Comparison of ENCODE assay signal across 8 cellular contexts in genomic region chr9:6014668-6015270, GRCh38. TPM values are rescaled to one million over a fixed set of nuclear protein-coding genes. Genes with fewer than 3 reads are reported as not detected.
DNase-seq lines count a peak whose midpoint lies in the region; ATAC-seq and TF ChIP-seq lines count a peak whose summit lies in the region.

No MANE protein-coding gene starts in this region.

- no peaks in the 10 kb centered on the region for H3K9me3 Mint-ChIP-seq in Caco-2 (ENCODE audit: unreplicated experiment)

- CTCF ChIA-PET in Caco-2 (lab: Charles Lee): interaction anchor here (0.7 to 1.0 kb wide), 2 partner anchors 9 to 115 kb away, joined by 4 read pairs; no protein-coding TSS in a partner anchor

- peak overlapping the region; percentile 97 for H3K27ac Mint-ChIP-seq in Caco-2 (ENCODE audit: unreplicated experiment)

- H3K36me3 Mint-ChIP-seq in Caco-2 (ENCODE audit: insufficient read depth, unreplicated experiment): peaks cover 28% of the 10 kb centered on the region

- no peaks in the 10 kb centered on the region for H3K27me3 ChIP-seq in Caco-2 (replicated peaks; ENCODE audit: control insufficient read depth, insufficient read depth, low read length)
- no peaks in the 10 kb centered on the region for H3K27me3 ChIP-seq in MG63
- H3K27me3 ChIP-seq in brain microvascular endothelial cell (replicated peaks): no peaks in the 10 kb centered on the region
- H3K27me3 ChIP-seq in testis: no peaks in the 10 kb centered on the region

- no peaks in the 10 kb centered on the region for H3K27me3 Mint-ChIP-seq in Caco-2 (ENCODE audit: insufficient read depth, unreplicated experiment)

- DNase-seq in Caco-2: no peak
- no peak for DNase-seq in MG63
- DNase-seq in brain microvascular endothelial cell: peak; percentile 73
- DNase-seq in left lobe of liver (ENCODE audit: low spot score): no peak
- DNase-seq in testis: no peak
- no peak for DNase-seq in ecto neural progenitor cell (ENCODE audit: low spot score)
- no peak for DNase-seq in occipital lobe (lab: John Stamatoyannopoulos, UW)

- TF ChIP-seq CTCF in Caco-2 (IDR thresholded peaks at IDR 0.05; ENCODE audit: insufficient read depth in 1 of 2, low read depth in 1 of 2, low read length in 1 of 2, severe bottlenecking in 1 of 2, unreplicated experiment in 1 of 2) (no peak), brain microvascular endothelial cell (IDR thresholded peaks at IDR 0.05; ENCODE audit: low read depth, low read length, missing control alignments) (no peak), testis (IDR thresholded peaks at IDR 0.05) (no peak)

- TF ChIP-seq POLR2A in testis (IDR thresholded peaks at IDR 0.05): no peak

- peak overlapping the region; percentile 94 for H3K4me3 Mint-ChIP-seq in Caco-2 (ENCODE audit: unreplicated experiment)

- H3K9me3 ChIP-seq in Caco-2: no peaks in the 10 kb centered on the region
- H3K9me3 ChIP-seq in MG63: no peaks in the 10 kb centered on the region
- no peaks in the 10 kb centered on the region for H3K9me3 ChIP-seq in testis

- ATAC-seq in left lobe of liver: peak; percentile 6
- no peak for ATAC-seq in HG03135 (IDR thresholded peaks at IDR 0.05; ENCODE audit: unreplicated experiment)

- H3K4me1 Mint-ChIP-seq in Caco-2 (ENCODE audit: low read depth, unreplicated experiment): peaks cover 9% of the 10 kb centered on the region

- peak overlapping the region; percentile 76 for H3K4me3 ChIP-seq in Caco-2 (ENCODE audit: low read depth, low read length)
- H3K4me3 ChIP-seq in MG63: peak overlapping the region; percentile 63
- peak overlapping the region; percentile 89 for H3K4me3 ChIP-seq in brain microvascular endothelial cell (ENCODE audit: low read depth, low read length)
- H3K4me3 ChIP-seq in testis: peak overlapping the region; percentile 66 to 86

- peaks cover 6% of the 10 kb centered on the region; the same call in 1 of the 2 replicates for H3K4me1 ChIP-seq in Caco-2
- H3K4me1 ChIP-seq in testis: peaks cover 16% of the 10 kb centered on the region

- peak overlapping the region; percentile 84 for H3K27ac ChIP-seq in brain microvascular endothelial cell
- H3K27ac ChIP-seq in testis: peak overlapping the region; percentile 13 to 66

- TSS peak; percentile 46 for BruUV-seq in Caco-2 (replicated peaks; lab: Mats Ljungman, UMichigan)

- in situ Hi-C loops in brain microvascular endothelial cell (cut with HindIII; ENCODE audit: low pct_ligation_motif_present, low sequenced_read_pairs): no loop called here

- POLR2A ChIA-PET in Caco-2 (lab: Charles Lee): interaction anchor here (0.6 to 0.9 kb wide), 4 partner anchors 8 to 183 kb away, joined by 3 to 7 read pairs (median 4); no protein-coding TSS in a partner anchor

- 28 to 34% methylated on average over 9 of the region's 9 CpGs for WGBS in testis, 2 donors

- H3K36me3 ChIP-seq in Caco-2 (ENCODE audit: control insufficient read depth, insufficient read depth, low read length) (no peaks in the 10 kb centered on the region), MG63 (no peaks in the 10 kb centered on the region), brain microvascular endothelial cell (replicated peaks) (no peaks in the 10 kb centered on the region), testis (ENCODE audit: low read depth, missing control alignments) (no peaks in the 10 kb centered on the region)

- intact Hi-C loops in Caco-2 (cut with micrococcal nuclease; ENCODE audit: unreplicated experiment) (no loop called here), testis (cut with DNase I; ENCODE audit: low total_unique reads) (no loop called here)

RNA-seq across cellular contexts. Expression of gene RANBP6, which starts 0.7 kb away (rescaled TPM):
- total RNA-seq in Caco-2 (2022) (13.7 and 16.5 TPM in 2 replicates), left lobe of liver (8.0 TPM), testis (10 to 100 TPM; 13.8 to 16.0 TPM), occipital lobe (69.4 TPM)
- 1.7 and 3.3 TPM in 2 replicates for total RNA-seq in MG63 (2014; rRNA removed; shearing (Covaris generic); ENCODE audit: low replicate concordance)
- 6.9 TPM for polyA plus RNA-seq in testis (ENCODE audit: insufficient read depth, low read depth, low replicate concordance)
